ENCODE assay signal across 17 cellular contexts in genomic region chr11:93515438-93515837, GRCh38. TPM values are rescaled to one million over a fixed set of nuclear protein-coding genes. Genes with fewer than 3 reads are reported as not detected.
DNase-seq lines count a peak whose midpoint lies in the region; ATAC-seq and TF ChIP-seq lines count a peak whose summit lies in the region.
"Had no signal": no experiment of that assay in that cellular context is flagged by ENCODE, and none has a peak within 500 bp of the region (broad histone marks: within the 10 kb centered on the region; RNA-seq: fewer than 3 reads in every experiment).

No MANE protein-coding gene starts in this region.

- peaks cover 1% of the 10 kb centered on the region for H3K27me3 Mint-ChIP-seq in GM23338 (ENCODE audit: insufficient read depth, low read depth, poor library complexity)
- H3K27me3 Mint-ChIP-seq in nephron (ENCODE audit: low read depth): no peaks in the 10 kb centered on the region

- no peaks in the 10 kb centered on the region; the same call in none of the 2 replicates for H4K20me1 ChIP-seq in GM23338 (replicated peaks; ENCODE audit: insufficient read depth)

- H3K9me3 Mint-ChIP-seq in GM23338 (no peaks in the 10 kb centered on the region), nephron (no peaks in the 10 kb centered on the region)

- H3K27ac ChIP-seq in GM23338 (ENCODE audit: low read depth): 0 out of 2 replicates have a peak overlapping the region, but pooled peaks have one; percentile 57
- H3K27ac ChIP-seq in lower lobe of right lung: no peak overlapping the region
- H3K27ac ChIP-seq: RWPE1 had no signal

- H3K27me3 ChIP-seq in GM23338 (ENCODE audit: insufficient read depth): no peaks in the 10 kb centered on the region
- no peaks in the 10 kb centered on the region for H3K27me3 ChIP-seq in lower lobe of right lung (ENCODE audit: low read depth)

- H3K4me3 ChIP-seq in GM23338: no peak overlapping the region
- H3K4me3 ChIP-seq in choroid plexus epithelial cell (ENCODE audit: low read depth, low read length): no peak overlapping the region
- H3K4me3 ChIP-seq in lower lobe of right lung: no peak overlapping the region

- H3K4me3 Mint-ChIP-seq in GM23338: no peak overlapping the region; the same call in 2 of the 3 replicates
- peak overlapping the region in 1 of 3 experiments; percentile 37 for H3K4me3 Mint-ChIP-seq in nephron

- H3K36me3 Mint-ChIP-seq in GM23338 (ENCODE audit: low read depth): no peaks in the 10 kb centered on the region; the same call in 2 of the 3 replicates
- no peaks in the 10 kb centered on the region for H3K36me3 Mint-ChIP-seq in nephron (ENCODE audit: low read depth)

- peaks cover 46% of the 10 kb centered on the region for H3K79me2 ChIP-seq in GM23338 (replicated peaks; ENCODE audit: insufficient read depth)

- DNase-seq in NCI-H82 (lab: John Stamatoyannopoulos, UW): peak; percentile 48
- DNase-seq in NCI-H82 treated with DMSO at 0.1 percent for 48 hours (lab: John Stamatoyannopoulos, UW; ENCODE audit: unreplicated experiment): no peak
- peak; percentile 26 for DNase-seq in GM23338 (ENCODE audit: low spot score)
- DNase-seq in choroid plexus epithelial cell (ENCODE audit: low read depth): peak; percentile 45
- no peak for DNase-seq in globus pallidus (ENCODE audit: low spot score)
- no peak for DNase-seq in lower lobe of right lung
- DNase-seq: 8988T, C1 segment of cervical spinal cord, COR-L47, DMS153, NCI-H1105 treated with DMSO at 0.1 percent for 48 hours, NCI-H187, NCI-H2171, NCI-H446 treated with DMSO at 0.1 percent for 48 hours had no signal

- H3K4me2 ChIP-seq in GM23338: 0 out of 2 replicates have a peak overlapping the region, but pooled peaks have one; percentile 18

- H3K9me3 ChIP-seq in lower lobe of right lung: no peaks in the 10 kb centered on the region

- H3K4me1 ChIP-seq in GM23338 (ENCODE audit: insufficient read depth) (peaks cover 14% of the 10 kb centered on the region; the same call in 1 of the 2 replicates), lower lobe of right lung (peaks cover 11% of the 10 kb centered on the region)

- peak overlapping the region; percentile 61; the same call in 1 of the 2 replicates for H3K27ac Mint-ChIP-seq in GM23338
- peak overlapping the region; percentile 68 to 87 (median 82) for H3K27ac Mint-ChIP-seq in nephron

- no peaks in the 10 kb centered on the region for H3K9me2 ChIP-seq in GM23338 (ENCODE audit: insufficient read depth)

- no peak for TF ChIP-seq CTCF in GM23338 (conservative IDR thresholded peaks at IDR 0.05; ENCODE audit: low read depth in 2 of 2)
- TF ChIP-seq CTCF in choroid plexus epithelial cell (conservative IDR thresholded peaks at IDR 0.05; ENCODE audit: low read depth, low read length): no peak
- TF ChIP-seq CTCF in nephron (IDR thresholded peaks at IDR 0.05; ENCODE audit: unreplicated experiment in 3 of 3): no peak
- no peak for TF ChIP-seq CTCF in lower lobe of right lung (IDR thresholded peaks at IDR 0.05)

- H3K36me3 ChIP-seq in GM23338 (ENCODE audit: insufficient read depth) (no peaks in the 10 kb centered on the region; the same call in 1 of the 2 replicates), lower lobe of right lung (no peaks in the 10 kb centered on the region)

- intact Hi-C loops in lower lobe of right lung (cut with DNase I): no loop called here

- ATAC-seq in GM23338: peak; percentile 26; the same call in 2 of the 3 replicates
- ATAC-seq in GM19463 (IDR thresholded peaks at IDR 0.05; ENCODE audit: unreplicated experiment): no peak
- no peak for ATAC-seq in lower lobe of right lung

- H3K4me1 Mint-ChIP-seq in GM23338: peaks cover 37% of the 10 kb centered on the region
- H3K4me1 Mint-ChIP-seq in nephron: peaks cover 59% of the 10 kb centered on the region

- H2AFZ ChIP-seq in GM23338: no peak overlapping the region

- no peaks in the 10 kb centered on the region for H3F3A ChIP-seq in GM23338 (replicated peaks; ENCODE audit: low read depth)

TF ChIP-seq in GM23338, 12 proteins besides CTCF, POLR2A, EP300 and RAD21:
- no peak for TF ChIP-seq REST (IDR thresholded peaks at IDR 0.05; ENCODE audit: unreplicated experiment)

RNA-seq across cellular contexts. Expression of gene SMCO4, which starts 27.8 kb away (rescaled TPM):
- total RNA-seq in GM23338 (2014; rRNA removed; shearing (Covaris generic)): 21.9 and 49.0 TPM in 2 replicates
- polyA plus RNA-seq in GM23338 (2016; fragmentation: Nextera tagmentation; extraction: Ambion mirVana): 42.2 and 47.6 TPM in 2 replicates
- 73.5 TPM for total RNA-seq in lower lobe of right lung

Comparison
In these comparisons a context has a peak if more than half of its experiments do, and no peak if none do; other contexts are left out.
1. DNase-seq: peak in NCI-H82 (single experiment), GM23338 (single experiment) and choroid plexus epithelial cell (single experiment); none in NCI-H82 treated with DMSO at 0.1 percent for 48 hours (single experiment), globus pallidus (single experiment) and lower lobe of right lung (single experiment).